17 cellular contexts compared by ENCODE assay signal in the genomic region with DNA sequence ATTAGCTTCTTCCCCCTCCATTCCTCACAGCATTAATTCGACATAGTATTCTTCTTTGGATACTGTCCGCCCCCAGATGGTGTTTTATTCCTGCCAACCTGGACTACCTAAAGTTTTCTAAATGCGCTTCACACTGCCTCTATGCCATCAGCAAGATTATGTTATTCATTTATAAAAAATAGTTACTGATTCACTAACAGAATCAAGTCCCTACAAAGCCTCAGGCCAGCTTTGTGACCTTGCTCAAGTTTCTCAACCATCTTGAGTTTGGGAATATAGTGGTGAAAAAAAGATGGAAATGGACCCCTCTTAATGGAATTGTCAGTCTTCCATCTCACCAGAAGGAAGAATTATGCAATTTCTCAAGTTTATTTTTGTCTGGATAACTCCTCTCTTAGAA. TPM values are rescaled to one million over a fixed set of nuclear protein-coding genes. Genes with fewer than 3 reads are reported as not detected.
DNase-seq lines count a peak whose midpoint lies in the region; TF ChIP-seq lines count a peak whose summit lies in the region.
"Had no signal": no experiment of that assay in that cellular context is flagged by ENCODE, and none has a peak within 500 bp of the region (broad histone marks: within the 10 kb centered on the region; RNA-seq: fewer than 3 reads in every experiment).

No MANE protein-coding gene starts in this region.

- no peak overlapping the region for H2BK12ac ChIP-seq in mesenchymal stem cell (ENCODE audit: low read length in 2 of 2)

- H3K27ac ChIP-seq in mesenchymal stem cell (ENCODE audit: low read length, poor library complexity, severe bottlenecking) (peak overlapping the region; percentile 56), spleen (peak overlapping the region in 7 of 8 donors; percentile 5 to 60 (median 45))
- H3K27ac ChIP-seq in CD4-positive, alpha-beta memory T cell (ENCODE audit: low read depth, low read length), result no peak overlapping the region
- H3K27ac ChIP-seq: BLaER1 had no signal

- H3K4me1 ChIP-seq in adipocyte (ENCODE audit: control insufficient read depth, insufficient read depth, low read length) (no peaks in the 10 kb centered on the region), mesenchymal stem cell (ENCODE audit: control insufficient read depth, insufficient read depth, low read depth, low read length) (no peaks in the 10 kb centered on the region), spleen (peaks cover 0 to 7% (median 2%) of the 10 kb centered on the region in 6 donors)
- no peaks in the 10 kb centered on the region for H3K4me1 ChIP-seq in CD4-positive, alpha-beta memory T cell (ENCODE audit: insufficient read depth, low read length)
- H3K4me1 ChIP-seq: BLaER1 had no signal

- POLR2A ChIA-PET in CD4-positive, alpha-beta memory T cell (lab: Charles Lee; ENCODE audit: partially characterized antibody), result interaction anchor here (0.9 to 1.7 kb wide), 2 partner anchors 9 to 17 kb away, joined by 3 read pairs; a partner anchor contains a TSS
- POLR2A ChIA-PET in activated CD4-positive, alpha-beta memory T cell treated with anti-CD3 and anti-CD28 coated beads for 36 hours (lab: Charles Lee), result no interaction called here

- no peak overlapping the region for H3K4ac ChIP-seq in mesenchymal stem cell (ENCODE audit: low read depth in 1 of 2, low read length in 2 of 2)

- no peaks in the 10 kb centered on the region for H3K9me3 ChIP-seq in adipocyte (ENCODE audit: control insufficient read depth, low read length)
- H3K9me3 ChIP-seq in mesenchymal stem cell (ENCODE audit: control insufficient read depth, low read length), result no peaks in the 10 kb centered on the region
- peaks cover 0 to 28% (median 17%) of the 10 kb centered on the region in 8 donors for H3K9me3 ChIP-seq in spleen
- H3K9me3 ChIP-seq in CD4-positive, alpha-beta memory T cell (ENCODE audit: control insufficient read depth in 1 of 2, low read length in 2 of 2), result no peaks in the 10 kb centered on the region

- no peak overlapping the region for H2AK5ac ChIP-seq in mesenchymal stem cell (ENCODE audit: low read length, severe bottlenecking)

- H2AFZ ChIP-seq in mesenchymal stem cell (ENCODE audit: low read depth, low read length), result no peak overlapping the region

- no peaks in the 10 kb centered on the region for H3K36me3 ChIP-seq in adipocyte (ENCODE audit: control insufficient read depth, insufficient read depth, low read length, severe bottlenecking)
- no peaks in the 10 kb centered on the region for H3K36me3 ChIP-seq in mesenchymal stem cell (ENCODE audit: control insufficient read depth in 1 of 2, insufficient read depth in 2 of 2, low read depth in 1 of 2, low read length in 2 of 2)
- H3K36me3 ChIP-seq in spleen, result no peaks in the 10 kb centered on the region
- H3K36me3 ChIP-seq in CD4-positive, alpha-beta memory T cell (ENCODE audit: insufficient read depth, low read length), result no peaks in the 10 kb centered on the region
- no peaks in the 10 kb centered on the region for H3K36me3 ChIP-seq in H7 (replicated peaks; ENCODE audit: control insufficient read depth, insufficient read depth, low read length)

- CTCF ChIA-PET in CD4-positive, alpha-beta memory T cell (lab: Charles Lee; ENCODE audit: partially characterized antibody), result interaction anchor here (0.9 kb wide), 1 partner anchor 175 kb away, joined by 5 read pairs; no protein-coding TSS in a partner anchor
- CTCF ChIA-PET in activated CD4-positive, alpha-beta memory T cell treated with anti-CD3 and anti-CD28 coated beads for 36 hours (lab: Charles Lee), result no interaction called here

- no peak overlapping the region for H3K14ac ChIP-seq in mesenchymal stem cell (ENCODE audit: low read length in 2 of 2)

- no peak overlapping the region for H4K91ac ChIP-seq in mesenchymal stem cell (ENCODE audit: low read length)

- H2BK120ac ChIP-seq in mesenchymal stem cell (ENCODE audit: low read depth, low read length), result no peak overlapping the region

- peaks cover 6% of the 10 kb centered on the region for H3K9me3 Mint-ChIP-seq in T-helper 2 cell treated with Interferon-gamma antibody and Interleukin-4, amounts not matched to agents 5 μg/mL and 100 μg/mL, for 36 hours
- H3K9me3 Mint-ChIP-seq in CD4-positive, alpha-beta memory T cell, result peaks cover 0 to 18% (median 8%) of the 10 kb centered on the region in 8 donors
- H3K9me3 Mint-ChIP-seq in activated CD4-positive, alpha-beta memory T cell treated with anti-CD3 and anti-CD28 coated beads for 36 hours, result peaks cover 5% of the 10 kb centered on the region

- intact Hi-C loops in spleen (cut with DNase I; ENCODE audit: low total_unique reads), result no loop called here
- intact Hi-C loops in CD4-positive, alpha-beta memory T cell (cut with micrococcal nuclease), result no loop called here
- intact Hi-C loops in activated CD4-positive, alpha-beta memory T cell treated with anti-CD3 and anti-CD28 coated beads for 36 hours (cut with micrococcal nuclease), result no loop called here

- no peak overlapping the region for H4K8ac ChIP-seq in mesenchymal stem cell (ENCODE audit: low read length)

- no peak overlapping the region for H3K18ac ChIP-seq in mesenchymal stem cell (ENCODE audit: low read depth in 1 of 2, low read length in 2 of 2)

- no peak for TF ChIP-seq POLR2A in spleen (IDR thresholded peaks at IDR 0.05)

- peaks cover 2% of the 10 kb centered on the region for H3K27me3 Mint-ChIP-seq in T-helper 2 cell treated with Interferon-gamma antibody and Interleukin-4, amounts not matched to agents 5 μg/mL and 100 μg/mL, for 36 hours (ENCODE audit: low read depth)
- H3K27me3 Mint-ChIP-seq in CD4-positive, alpha-beta memory T cell, result no peaks in the 10 kb centered on the region
- H3K27me3 Mint-ChIP-seq in activated CD4-positive, alpha-beta memory T cell treated with anti-CD3 and anti-CD28 coated beads for 36 hours, result no peaks in the 10 kb centered on the region

- no peak overlapping the region for H3K4me3 Mint-ChIP-seq in T-helper 2 cell treated with Interferon-gamma antibody and Interleukin-4, amounts not matched to agents 5 μg/mL and 100 μg/mL, for 36 hours
- no peak overlapping the region for H3K4me3 Mint-ChIP-seq in CD4-positive, alpha-beta memory T cell
- no peak overlapping the region for H3K4me3 Mint-ChIP-seq in activated CD4-positive, alpha-beta memory T cell treated with anti-CD3 and anti-CD28 coated beads for 36 hours
- H3K4me3 Mint-ChIP-seq: HFFc6 had no signal

- no peaks in the 10 kb centered on the region for H3K79me1 ChIP-seq in mesenchymal stem cell (replicated peaks; ENCODE audit: low read length, poor library complexity, severe bottlenecking)

- H3K27me3 ChIP-seq in adipocyte (replicated peaks; ENCODE audit: control insufficient read depth, insufficient read depth, low read length) (no peaks in the 10 kb centered on the region), mesenchymal stem cell (ENCODE audit: control insufficient read depth in 1 of 2, insufficient read depth in 1 of 2, low read length in 2 of 2) (no peaks in the 10 kb centered on the region), spleen (replicated peaks in 1 of 7) (no peaks in the 10 kb centered on the region), H7 (ENCODE audit: control insufficient read depth, insufficient read depth, low read length) (no peaks in the 10 kb centered on the region)
- no peaks in the 10 kb centered on the region for H3K27me3 ChIP-seq in CD4-positive, alpha-beta memory T cell (ENCODE audit: insufficient read depth, low read length)
- H3K27me3 ChIP-seq: BLaER1 had no signal

- WGBS in mesenchymal stem cell, result 100% methylated on average over 2 of the region's 3 CpGs
- 94 to 98% (median 96%) methylated on average over 3 of the region's 3 CpGs for WGBS in spleen, 5 donors

- H3K36me3 Mint-ChIP-seq in T-helper 2 cell treated with Interferon-gamma antibody and Interleukin-4, amounts not matched to agents 5 μg/mL and 100 μg/mL, for 36 hours (ENCODE audit: low read depth), result peaks cover 4% of the 10 kb centered on the region
- H3K36me3 Mint-ChIP-seq in CD4-positive, alpha-beta memory T cell, result peaks cover 4 to 8% of the 10 kb centered on the region in 2 donors
- peaks cover 6% of the 10 kb centered on the region for H3K36me3 Mint-ChIP-seq in activated CD4-positive, alpha-beta memory T cell treated with anti-CD3 and anti-CD28 coated beads for 36 hours

- no peak overlapping the region for H3K9ac ChIP-seq in adipocyte (ENCODE audit: low read length)
- no peak overlapping the region for H3K9ac ChIP-seq in mesenchymal stem cell (ENCODE audit: low read length)
- H3K9ac ChIP-seq: BLaER1 had no signal

- H2BK5ac ChIP-seq in mesenchymal stem cell (ENCODE audit: low read depth, low read length, poor library complexity, severe bottlenecking), result no peak overlapping the region

- H3K4me3 ChIP-seq in adipocyte (ENCODE audit: low read length) (no peak overlapping the region), mesenchymal stem cell (ENCODE audit: insufficient read depth in 1 of 2, low read depth in 1 of 2, low read length in 2 of 2) (no peak overlapping the region), spleen (no peak overlapping the region), H7 (ENCODE audit: insufficient read depth, low read depth, low read length) (no peak overlapping the region)
- no peak overlapping the region for H3K4me3 ChIP-seq in CD4-positive, alpha-beta memory T cell (ENCODE audit: low read length in 2 of 2)
- H3K4me3 ChIP-seq: BLaER1 had no signal

- no peak overlapping the region for H2BK15ac ChIP-seq in mesenchymal stem cell (ENCODE audit: low read depth, poor library complexity, severe bottlenecking)

- no peak overlapping the region for H3K27ac Mint-ChIP-seq in T-helper 2 cell treated with Interferon-gamma antibody and Interleukin-4, amounts not matched to agents 5 μg/mL and 100 μg/mL, for 36 hours
- no peak overlapping the region for H3K27ac Mint-ChIP-seq in CD4-positive, alpha-beta memory T cell
- H3K27ac Mint-ChIP-seq in activated CD4-positive, alpha-beta memory T cell treated with anti-CD3 and anti-CD28 coated beads for 36 hours, result no peak overlapping the region
- H3K27ac Mint-ChIP-seq: HFFc6 had no signal

- H3K4me2 ChIP-seq in mesenchymal stem cell (ENCODE audit: low read length, poor library complexity, severe bottlenecking), result peak overlapping the region; percentile 43
- H3K4me2 ChIP-seq: BLaER1 had no signal

- no peak overlapping the region for H3K23ac ChIP-seq in mesenchymal stem cell (ENCODE audit: low read length in 2 of 2)

- peak; percentile 17 for DNase-seq in adipocyte (ENCODE audit: low read depth)
- peak; percentile 43 for DNase-seq in kidney tubule cell (ENCODE audit: low spot score)
- DNase-seq in mesenchymal stem cell, result no peak
- DNase-seq in spleen, result no peak
- DNase-seq in T-helper 2 cell treated with Interferon-gamma antibody and Interleukin-4, amounts not matched to agents 5 μg/mL and 100 μg/mL, for 36 hours (ENCODE audit: low spot score), result no peak
- no peak for DNase-seq in CD4-positive, alpha-beta memory T cell
- DNase-seq in H7, result no peak
- no peak for DNase-seq in activated CD4-positive, alpha-beta memory T cell treated with anti-CD3 and anti-CD28 coated beads for 36 hours
- DNase-seq: AML-193, Calu3, DMS 273 treated with DMSO at 0.1 percent for 48 hours, HCEC 1CT, HFFc6 had no signal

- peaks cover 2% of the 10 kb centered on the region for H3K4me1 Mint-ChIP-seq in T-helper 2 cell treated with Interferon-gamma antibody and Interleukin-4, amounts not matched to agents 5 μg/mL and 100 μg/mL, for 36 hours (ENCODE audit: low read depth)
- H3K4me1 Mint-ChIP-seq in CD4-positive, alpha-beta memory T cell, result no peaks in the 10 kb centered on the region
- H3K4me1 Mint-ChIP-seq in activated CD4-positive, alpha-beta memory T cell treated with anti-CD3 and anti-CD28 coated beads for 36 hours (ENCODE audit: low read depth), result no peaks in the 10 kb centered on the region

- no peak for TF ChIP-seq CTCF in spleen (IDR thresholded peaks at IDR 0.05 in 8 of 11, conservative IDR thresholded peaks at IDR 0.05 in 3 of 11)

RNA-seq across cellular contexts. Expression of a gene that starts 16.6 kb away (rescaled TPM):
- 0.69 TPM for polyA plus RNA-seq in mesenchymal stem cell (2013, experiment 1 of 2)
- polyA plus RNA-seq in mesenchymal stem cell (2013, experiment 2 of 2), result 0.82 TPM
- total RNA-seq in spleen, result 100 to 1,000 TPM in 6 of 7 donors, 10 to 100 TPM in 1; 97.8 to 204 (median 134) TPM
- 10 to 100 TPM; 13.2 to 14.5 (median 13.7) TPM for polyA plus RNA-seq in spleen
- total RNA-seq in CD4-positive, alpha-beta memory T cell, result 1 to 10 TPM; 2.9 to 4.5 TPM
- polyA plus RNA-seq in CD4-positive, alpha-beta memory T cell, result 1 to 10 TPM; 2.5 to 4.6 TPM
- total RNA-seq in H7 (2014; rRNA removed; shearing (Covaris generic)), result not detected in 2 replicates
- total RNA-seq in activated CD4-positive, alpha-beta memory T cell treated with anti-CD3 and anti-CD28 coated beads for 36 hours, result under 1 TPM; 0.55 to 0.65 TPM
- total RNA-seq: A673, Daoy, H1, HFFc6 had no signal
- polyA plus RNA-seq: H1 had no signal

Comparison
In these comparisons a context has a peak if more than half of its experiments do, and no peak if none do; other contexts are left out.
1. DNase-seq: peak in adipocyte (single experiment) and kidney tubule cell (single experiment); none in mesenchymal stem cell (single experiment), spleen (single experiment), T-helper 2 cell treated with Interferon-gamma antibody and Interleukin-4, amounts not matched to agents 5 μg/mL and 100 μg/mL, for 36 hours (single experiment), CD4-positive, alpha-beta memory T cell (0 of 5), H7 (single experiment) and activated CD4-positive, alpha-beta memory T cell treated with anti-CD3 and anti-CD28 coated beads for 36 hours (single experiment).
2. RNA of a gene that starts 16.6 kb away (total RNA-seq): 97.8 to 204 TPM in spleen; 2.9 to 4.5 TPM in CD4-positive, alpha-beta memory T cell, 0.55 to 0.65 TPM in activated CD4-positive, alpha-beta memory T cell treated with anti-CD3 and anti-CD28 coated beads for 36 hours and not detected in H7; every median in the first group is over 10 times any median in the second.